Comparison of ENCODE assay signal across 8 cellular contexts in the genomic region with DNA sequence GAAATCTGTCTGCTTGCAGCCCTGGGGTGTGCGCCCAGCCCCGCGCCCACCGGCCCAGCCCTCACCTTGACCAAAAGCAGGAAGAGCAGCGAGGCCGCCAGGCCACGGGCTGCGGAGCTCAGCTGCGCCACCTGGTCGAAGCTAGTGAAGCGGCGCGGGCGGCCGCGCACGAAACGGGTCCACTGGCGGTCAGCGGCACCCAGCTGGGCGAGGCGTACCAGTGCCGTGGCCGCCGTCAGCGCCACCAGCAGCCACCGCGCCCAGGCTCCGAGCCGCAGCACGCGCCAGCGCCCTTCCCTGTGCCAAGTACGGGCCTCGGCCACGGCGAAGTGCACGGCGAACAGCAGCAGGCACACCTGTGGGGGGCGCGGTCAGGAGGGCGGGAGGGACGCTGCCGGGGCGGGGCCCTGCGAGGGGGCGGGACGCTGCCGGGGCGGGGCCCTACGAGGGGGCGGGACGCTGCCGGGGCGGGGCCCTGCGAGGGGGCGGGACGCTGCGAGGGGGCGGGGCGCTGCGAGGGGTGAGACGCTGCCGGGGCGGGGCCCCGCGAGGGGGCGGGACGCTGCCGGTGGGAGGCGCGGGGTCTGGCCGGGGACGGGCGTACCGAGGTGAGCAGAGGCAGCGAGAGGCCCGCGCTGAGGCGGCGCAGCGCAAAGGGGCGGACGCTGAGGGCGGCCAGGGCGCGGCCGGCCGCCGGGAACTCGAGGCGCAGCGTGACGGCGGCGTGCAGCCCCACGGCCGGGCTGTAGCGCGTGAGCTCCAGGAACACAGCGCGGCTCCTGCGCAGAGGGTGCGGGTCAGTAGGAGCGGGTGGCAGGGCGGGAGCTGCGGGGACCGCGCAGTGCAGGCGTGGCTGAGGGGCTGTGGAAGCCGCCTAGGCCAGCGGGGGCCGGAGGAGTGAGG. TPM values are rescaled to one million over a fixed set of nuclear protein-coding genes. Genes with fewer than 3 reads are reported as not detected.
DNase-seq lines count a peak whose midpoint lies in the region; TF ChIP-seq lines count a peak whose summit lies in the region.

No MANE protein-coding gene starts in this region.

- H3K27ac Mint-ChIP-seq in nephron progenitor cell: no peak overlapping the region

- BruUV-seq in OCI-LY7 (replicated peaks; lab: Mats Ljungman, UMichigan): no TSS peak

- H3K9me2 ChIP-seq in OCI-LY7 (ENCODE audit: insufficient read depth, low read length): no peaks in the 10 kb centered on the region

- intact Hi-C loops in OCI-LY7 (cut with micrococcal nuclease; ENCODE audit: unreplicated experiment): no loop called here

- in situ Hi-C loops in Caki2 (cut with HindIII; ENCODE audit: low pct_unique_long_range_greater_than_20kb, low sequenced_read_pairs): no loop called here
- in situ Hi-C loops in KBM-7 (cut with MboI; ENCODE audit: low pct_unique_long_range_greater_than_20kb, low sequenced_read_pairs): no loop called here

- H3K4me1 Mint-ChIP-seq in nephron progenitor cell: peaks cover 10% of the 10 kb centered on the region

- DNase-seq in Caki2 (ENCODE audit: low read depth): peak; percentile 92
- peak; percentile 57 for DNase-seq in OCI-LY7 (ENCODE audit: low spot score)
- peak; percentile 31 for DNase-seq in fibroblast of mammary gland (ENCODE audit: low read depth)
- peak; percentile 96 for DNase-seq in nephron progenitor cell
- no peak for DNase-seq in superior temporal gyrus (ENCODE audit: extremely low spot score)
- no peak for DNase-seq in NCI-H2107 (lab: John Stamatoyannopoulos, UW)
- DNase-seq in activated CD8-positive, alpha-beta memory T cell treated with anti-CD3 and anti-CD28 coated beads, Interleukin-2, amount 50 U/mL, for 4 hours: no peak
- DNase-seq in KBM-7: no peak

- peaks cover 12% of the 10 kb centered on the region for H3K36me3 Mint-ChIP-seq in nephron progenitor cell (ENCODE audit: low read depth)

- no peaks in the 10 kb centered on the region for H3K9me3 ChIP-seq in OCI-LY7 (ENCODE audit: low read length)

- H4K20me1 ChIP-seq in OCI-LY7 (ENCODE audit: insufficient read depth, low read length): no peaks in the 10 kb centered on the region

- no peak overlapping the region for H3K27ac ChIP-seq in OCI-LY7 (ENCODE audit: low read depth, low read length, poor library complexity, severe bottlenecking)

- no peak overlapping the region for H3K4me3 ChIP-seq in OCI-LY7 (ENCODE audit: low read depth, low read length, poor library complexity, severe bottlenecking)
- no peak overlapping the region for H3K4me3 ChIP-seq in fibroblast of mammary gland (ENCODE audit: control insufficient read depth, low read depth, low read length)

- H3K9me3 Mint-ChIP-seq in nephron progenitor cell: no peaks in the 10 kb centered on the region

- H2AFZ ChIP-seq in OCI-LY7 (ENCODE audit: low read length): no peak overlapping the region

- H3K4me1 ChIP-seq in OCI-LY7 (ENCODE audit: insufficient read depth, low read length, poor library complexity, severe bottlenecking): peaks cover 6% of the 10 kb centered on the region

- POLR2A ChIA-PET in OCI-LY7 (lab: Charles Lee): no interaction called here

- H3K4me3 Mint-ChIP-seq in nephron progenitor cell: no peak overlapping the region

- no peak for TF ChIP-seq CTCF in OCI-LY7 (conservative IDR thresholded peaks at IDR 0.05; ENCODE audit: low read length)
- TF ChIP-seq CTCF in fibroblast of mammary gland (conservative IDR thresholded peaks at IDR 0.05; ENCODE audit: control insufficient read depth, insufficient read depth, low read depth, low read length): no peak
- TF ChIP-seq CTCF in nephron progenitor cell (IDR thresholded peaks at IDR 0.05): peak; percentile 34

- no peaks in the 10 kb centered on the region for H3K27me3 Mint-ChIP-seq in nephron progenitor cell (ENCODE audit: low read depth, poor library complexity)

- H3K79me2 ChIP-seq in OCI-LY7 (ENCODE audit: insufficient read depth, low read depth, low read length): no peaks in the 10 kb centered on the region

- H3K36me3 ChIP-seq in OCI-LY7 (ENCODE audit: insufficient read depth, low read length): peaks cover 37% of the 10 kb centered on the region; the same call in 1 of the 2 replicates

- CTCF ChIA-PET in OCI-LY7 (lab: Charles Lee; ENCODE audit: unreplicated experiment): no interaction called here

- no peak overlapping the region for H3K4me2 ChIP-seq in OCI-LY7 (ENCODE audit: low read length)

RNA-seq across cellular contexts. Expression of a gene that starts 43.3 kb away (rescaled TPM):
- 22.3 and 31.5 TPM in 2 replicates for total RNA-seq in Caki2 (2014; rRNA removed; shearing (Covaris generic); ENCODE audit: low replicate concordance)
- 42.8 and 57.2 TPM in 2 replicates for total RNA-seq in OCI-LY7 (2014; rRNA removed; shearing (Covaris generic))
- 152 and 160 TPM in 2 replicates for total RNA-seq in OCI-LY7 (2022)

RNA-seq across cellular contexts. Expression of a gene that starts 43.4 kb away (rescaled TPM):
- 129 and 148 TPM in 2 replicates for total RNA-seq in Caki2 (2014; rRNA removed; shearing (Covaris generic); ENCODE audit: low replicate concordance)
- 50.9 and 56.2 TPM in 2 replicates for total RNA-seq in OCI-LY7 (2014; rRNA removed; shearing (Covaris generic))
- total RNA-seq in OCI-LY7 (2022): 44.6 and 51.5 TPM in 2 replicates

RNA-seq across cellular contexts. Expression of a gene that starts 44.6 kb away (rescaled TPM):
- 37.4 and 84.9 TPM in 2 replicates for total RNA-seq in Caki2 (2014; rRNA removed; shearing (Covaris generic); ENCODE audit: low replicate concordance)
- total RNA-seq in OCI-LY7 (2014; rRNA removed; shearing (Covaris generic)): 76.5 and 87.4 TPM in 2 replicates
- 112 and 129 TPM in 2 replicates for total RNA-seq in OCI-LY7 (2022)

RNA-seq across cellular contexts. Expression of a gene that starts 57.4 kb away (rescaled TPM):
- 8.9 and 9.5 TPM in 2 replicates for total RNA-seq in Caki2 (2014; rRNA removed; shearing (Covaris generic); ENCODE audit: low replicate concordance)
- total RNA-seq in OCI-LY7 (2014; rRNA removed; shearing (Covaris generic)): 3.1 and 5.0 TPM in 2 replicates
- 7.9 and 9.5 TPM in 2 replicates for total RNA-seq in OCI-LY7 (2022)

Comparison
In these comparisons a context has a peak if more than half of its experiments do, and no peak if none do; other contexts are left out.
1. DNase-seq: peak in Caki2 (single experiment), OCI-LY7 (single experiment), fibroblast of mammary gland (single experiment) and nephron progenitor cell (single experiment); none in superior temporal gyrus (single experiment), NCI-H2107 (single experiment), activated CD8-positive, alpha-beta memory T cell treated with anti-CD3 and anti-CD28 coated beads, Interleukin-2, amount 50 U/mL, for 4 hours (single experiment) and KBM-7 (single experiment).